19 cellular contexts compared by ENCODE assay signal in the genomic region with DNA sequence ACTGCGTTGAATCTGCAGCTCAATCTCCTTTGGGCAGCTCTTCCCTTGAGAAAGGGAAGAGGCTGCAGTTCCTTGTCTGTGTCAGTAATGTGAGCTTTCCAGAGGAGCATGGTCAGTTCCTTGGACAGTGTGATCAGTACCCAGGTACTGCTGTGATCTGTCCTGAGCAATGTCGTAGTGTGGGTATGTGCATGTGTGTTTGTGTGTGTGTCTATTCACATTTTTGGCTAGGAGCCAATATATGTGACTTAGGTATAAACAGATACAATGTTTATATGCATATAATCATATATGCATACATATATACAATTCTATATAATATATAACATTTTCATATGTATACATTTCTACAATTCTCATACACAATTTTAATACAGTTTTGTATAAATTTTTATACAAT.
"Had no signal": no experiment of that assay in that cellular context is flagged by ENCODE, and none has a peak within 500 bp of the region (broad histone marks: within the 10 kb centered on the region; RNA-seq: fewer than 3 reads in every experiment).

No MANE protein-coding gene starts in this region.

- H3K4me3 ChIP-seq: SJSA1, SK-N-MC had no signal

- DNase-seq: MV-4-11, NCI-H1048, NCI-H1105, NCI-H1417, NCI-H1436 treated with DMSO at 0.1 percent for 48 hours, NCI-H1694, NCI-H187 treated with DMSO at 0.1 percent for 48 hours, NCI-H2081, NCI-H2107, NCI-H2227 treated with DMSO at 0.1 percent for 48 hours, NCI-H524, NCI-H526 treated with DMSO at 0.1 percent for 48 hours, NCI-H774, Right ventricle myocardium superior, RPMI8226, SIG-M5 had no signal

- H3K27ac ChIP-seq: SJSA1, SK-N-MC had no signal

- FAIRE-seq: RCC 7860 had no signal

- H3K9me3 ChIP-seq: SJSA1 had no signal

- H3K4me1 ChIP-seq: SJSA1 had no signal

- H3K27me3 ChIP-seq: SJSA1 had no signal

- H3K36me3 ChIP-seq: SJSA1 had no signal
